Comparison of ENCODE assay signal across 1 cellular context in genomic region chr17:47896672-47897490, GRCh38.
TF ChIP-seq lines count a peak whose summit lies in the region.

No MANE protein-coding gene starts in this region.

TF ChIP-seq in HepG2, 621 proteins besides CTCF, POLR2A, EP300 and RAD21 (continues in another document):
- TF ChIP-seq ZNF629 (CRISPR knock-in tag; conservative IDR thresholded peaks at IDR 0.05) (0 out of 2 replicates have a peak, but pooled peaks have one; percentile 13), PBX3 (CRISPR knock-in tag; IDR thresholded peaks at IDR 0.05; ENCODE audit: borderline replicate concordance) (no peak), RXRA (CRISPR knock-in tag; IDR thresholded peaks at IDR 0.05) (peak; percentile 44; the same call in 1 of the 2 replicates), TAF1 (CRISPR knock-in tag; IDR thresholded peaks at IDR 0.05) (no peak; the same call in 1 of the 2 replicates), ZNF17 (CRISPR knock-in tag; IDR thresholded peaks at IDR 0.05) (no peak), SNAI1 (CRISPR knock-in tag; IDR thresholded peaks at IDR 0.05; ENCODE audit: borderline replicate concordance) (peak; percentile 67; the same call in 1 of the 2 replicates), ZNF180 (CRISPR knock-in tag; IDR thresholded peaks at IDR 0.05; ENCODE audit: borderline replicate concordance, low read depth) (no peak; the same call in 1 of the 2 replicates), FOXP1 (IDR thresholded peaks at IDR 0.05) (no peak), FOXP1 (CRISPR knock-in tag; IDR thresholded peaks at IDR 0.05) (no peak), ZNF343 (CRISPR knock-in tag; IDR thresholded peaks at IDR 0.05) (0 out of 2 replicates have a peak, but pooled peaks have one; percentile 0), ZNF383 (CRISPR knock-in tag; IDR thresholded peaks at IDR 0.05; ENCODE audit: borderline replicate concordance) (no peak), NR0B2 (CRISPR knock-in tag; IDR thresholded peaks at IDR 0.05) (0 out of 2 replicates have a peak, but pooled peaks have one; percentile 11), MLXIP (CRISPR knock-in tag; IDR thresholded peaks at IDR 0.05; ENCODE audit: borderline replicate concordance) (no peak), ZSCAN12 (CRISPR knock-in tag; IDR thresholded peaks at IDR 0.05) (0 out of 2 replicates have a peak, but pooled peaks have one; percentile 26), ZNF121 (CRISPR knock-in tag; IDR thresholded peaks at IDR 0.05) (no peak), ZNF772 (CRISPR knock-in tag; IDR thresholded peaks at IDR 0.05) (no peak), NAIF1 (CRISPR knock-in tag; IDR thresholded peaks at IDR 0.05; ENCODE audit: borderline replicate concordance) (no peak), MAZ (IDR thresholded peaks at IDR 0.05; ENCODE audit: borderline replicate concordance, low read depth, low read length) (no peak), MAZ (CRISPR knock-in tag; IDR thresholded peaks at IDR 0.05; ENCODE audit: low read depth) (no peak), ZNF276 (CRISPR knock-in tag; IDR thresholded peaks at IDR 0.05; ENCODE audit: low read depth) (0 out of 2 replicates have a peak, but pooled peaks have one; percentile 49), ZKSCAN1 (IDR thresholded peaks at IDR 0.05; ENCODE audit: low read length) (no peak), HHEX (CRISPR knock-in tag; IDR thresholded peaks at IDR 0.05) (no peak), KDM3A (CRISPR knock-in tag; IDR thresholded peaks at IDR 0.05; ENCODE audit: low read depth) (0 out of 2 replicates have a peak, but pooled peaks have one; percentile 9), GATAD2A (CRISPR knock-in tag; IDR thresholded peaks at IDR 0.05) (peak; percentile 15; the same call in 1 of the 2 replicates), HOXD1 (CRISPR knock-in tag; IDR thresholded peaks at IDR 0.05) (no peak), GMEB1 (CRISPR knock-in tag; IDR thresholded peaks at IDR 0.05; ENCODE audit: borderline replicate concordance) (no peak), SUZ12 (IDR thresholded peaks at IDR 0.05; ENCODE audit: low read depth, low read length) (no peak), ETV6 (CRISPR knock-in tag; conservative IDR thresholded peaks at IDR 0.05) (no peak), NONO (IDR thresholded peaks at IDR 0.05) (no peak), NONO (CRISPR knock-in tag; conservative IDR thresholded peaks at IDR 0.05) (0 out of 2 replicates have a peak, but pooled peaks have one; percentile 23), SCMH1 (CRISPR knock-in tag; IDR thresholded peaks at IDR 0.05; ENCODE audit: borderline replicate concordance) (no peak), KMT2A (CRISPR knock-in tag; IDR thresholded peaks at IDR 0.05) (no peak), ZNF33B (CRISPR knock-in tag; IDR thresholded peaks at IDR 0.05) (no peak), TP53 (CRISPR knock-in tag; conservative IDR thresholded peaks at IDR 0.05) (0 out of 2 replicates have a peak, but pooled peaks have one; percentile 5), HNRNPL (IDR thresholded peaks at IDR 0.05; ENCODE audit: low read depth, low read length) (peak; percentile 45; the same call in 1 of the 2 replicates), PREB (CRISPR knock-in tag; IDR thresholded peaks at IDR 0.05) (peak; percentile 29; the same call in 1 of the 2 replicates), ZBTB2 (CRISPR knock-in tag; IDR thresholded peaks at IDR 0.05; ENCODE audit: low read depth) (no peak), ZSCAN25 (CRISPR knock-in tag; IDR thresholded peaks at IDR 0.05) (no peak), HOXA3 (CRISPR knock-in tag; IDR thresholded peaks at IDR 0.05) (no peak), FIP1L1 (IDR thresholded peaks at IDR 0.05; ENCODE audit: borderline replicate concordance, insufficient read depth, low read depth, low read length) (no peak), CBFB (CRISPR knock-in tag; IDR thresholded peaks at IDR 0.05) (no peak), TBX2 (CRISPR knock-in tag; IDR thresholded peaks at IDR 0.05; ENCODE audit: borderline replicate concordance) (no peak), DR1 (CRISPR knock-in tag; IDR thresholded peaks at IDR 0.05) (no peak), POLR2AphosphoS5 (IDR thresholded peaks at IDR 0.05; ENCODE audit: low read depth, low read length) (no peak), ZFYVE20 (CRISPR knock-in tag; IDR thresholded peaks at IDR 0.05; ENCODE audit: borderline replicate concordance, low read depth) (no peak), SMYD3 (CRISPR knock-in tag; IDR thresholded peaks at IDR 0.05) (no peak), ZNF446 (CRISPR knock-in tag; IDR thresholded peaks at IDR 0.05) (0 out of 2 replicates have a peak, but pooled peaks have one; percentile 21), ZNF746 (CRISPR knock-in tag; IDR thresholded peaks at IDR 0.05) (no peak; the same call in 1 of the 2 replicates), TFAP4 (IDR thresholded peaks at IDR 0.05; ENCODE audit: borderline replicate concordance, low read depth) (no peak), ZFP37 (CRISPR knock-in tag; IDR thresholded peaks at IDR 0.05; ENCODE audit: borderline replicate concordance) (no peak), GATA4 (IDR thresholded peaks at IDR 0.05; ENCODE audit: borderline replicate concordance, low read depth) (no peak), ELF3 (CRISPR knock-in tag; IDR thresholded peaks at IDR 0.05) (no peak), ZBTB39 (CRISPR knock-in tag; IDR thresholded peaks at IDR 0.05) (no peak), POLR2G (IDR thresholded peaks at IDR 0.05; ENCODE audit: low read depth, low read length) (no peak), U2AF2 (IDR thresholded peaks at IDR 0.05; ENCODE audit: low read depth, low read length) (no peak), MTA1 (CRISPR knock-in tag; IDR thresholded peaks at IDR 0.05; ENCODE audit: borderline replicate concordance) (no peak), CERS6 (CRISPR knock-in tag; IDR thresholded peaks at IDR 0.05) (peak; percentile 73; the same call in 1 of the 2 replicates)
